Comparison of ENCODE assay signal across 9 cellular contexts in genomic region chr5:101942321-101942882, GRCh38.
A peak's percentile ranks its signal among the peaks of the same experiment; 100 is the strongest.
DNase-seq lines count a peak whose midpoint lies in the region; FAIRE-seq and TF ChIP-seq lines count a peak whose summit lies in the region.
"Had no signal": no experiment of that assay in that cellular context is flagged by ENCODE, and none has a peak within 500 bp of the region (broad histone marks: within the 10 kb centered on the region; RNA-seq: fewer than 3 reads in every experiment).

No MANE protein-coding gene starts in this region.

- H3K27ac ChIP-seq in VCaP, result no peak overlapping the region

- POLR2A ChIA-PET in activated CD4-positive, alpha-beta T cell treated with anti-CD3 and anti-CD28 coated beads, Interleukin-2, amount 10 ng/mL, durations not matched to agents 7 days and 5 days (lab: Charles Lee), result no interaction called here
- POLR2A ChIA-PET in HEK293T (lab: Yijun Ruan, JAX), result no interaction called here

- no peaks in the 10 kb centered on the region for H3K27me3 Mint-ChIP-seq in activated CD4-positive, alpha-beta T cell treated with anti-CD3 and anti-CD28 coated beads, Interleukin-2, amount 10 ng/mL, durations not matched to agents 7 days and 5 days

- peaks cover 3% of the 10 kb centered on the region for H3K4me1 Mint-ChIP-seq in activated CD4-positive, alpha-beta T cell treated with anti-CD3 and anti-CD28 coated beads, Interleukin-2, amount 10 ng/mL, durations not matched to agents 7 days and 5 days

- H3K36me3 Mint-ChIP-seq in activated CD4-positive, alpha-beta T cell treated with anti-CD3 and anti-CD28 coated beads, Interleukin-2, amount 10 ng/mL, durations not matched to agents 7 days and 5 days (ENCODE audit: low read depth), result no peaks in the 10 kb centered on the region

- no peaks in the 10 kb centered on the region for H3K9me3 Mint-ChIP-seq in activated CD4-positive, alpha-beta T cell treated with anti-CD3 and anti-CD28 coated beads, Interleukin-2, amount 10 ng/mL, durations not matched to agents 7 days and 5 days

- TF ChIP-seq CTCF in VCaP (conservative IDR thresholded peaks at IDR 0.05), result peak; percentile 78

- peak; percentile 13 for DNase-seq in activated CD4-positive, alpha-beta T cell treated with anti-CD3 and anti-CD28 coated beads, Interleukin-2, amount 10 ng/mL, durations not matched to agents 7 days and 5 days
- no peak for DNase-seq in activated CD4-positive, alpha-beta T cell treated with anti-CD3 and anti-CD28 coated beads, Interleukin-2, amount 50 U/mL, for 1 hour
- DNase-seq in HEK293T (ENCODE audit: extremely low spot score), result peak; percentile 35
- peak; percentile 27 for DNase-seq in M059J (ENCODE audit: low read depth)
- no peak for DNase-seq in AG08396 (ENCODE audit: low spot score)
- no peak for DNase-seq in stimulated activated CD4-positive, alpha-beta T cell treated with anti-CD3 and anti-CD28 coated beads, Interleukin-4, amount 100 ng/mL, for 1 hour

- FAIRE-seq in islet of Langerhans (lab: Jason Lieb, UNC), result peak; percentile 45
- FAIRE-seq: colon had no signal

- CTCF ChIA-PET in activated CD4-positive, alpha-beta T cell treated with anti-CD3 and anti-CD28 coated beads, Interleukin-2, amount 10 ng/mL, durations not matched to agents 7 days and 5 days (lab: Charles Lee), result no interaction called here
- CTCF ChIA-PET in HEK293T (lab: Yijun Ruan, JAX), result interaction anchor here (0.5 to 2.7 kb wide), 7 partner anchors 8 to 213 kb away, joined by 3 to 14 read pairs (median 3); no protein-coding TSS in a partner anchor

- no peak overlapping the region for H3K4me3 Mint-ChIP-seq in activated CD4-positive, alpha-beta T cell treated with anti-CD3 and anti-CD28 coated beads, Interleukin-2, amount 10 ng/mL, durations not matched to agents 7 days and 5 days

- H3K27ac Mint-ChIP-seq in activated CD4-positive, alpha-beta T cell treated with anti-CD3 and anti-CD28 coated beads, Interleukin-2, amount 10 ng/mL, durations not matched to agents 7 days and 5 days, result no peak overlapping the region

TF ChIP-seq in HEK293T, 16 proteins besides CTCF, POLR2A, EP300 and RAD21:
- no peak for TF ChIP-seq FOXK2 (IDR thresholded peaks at IDR 0.05)

Comparison
In these comparisons a context has a peak if more than half of its experiments do, and no peak if none do; other contexts are left out.
1. DNase-seq: peak in activated CD4-positive, alpha-beta T cell treated with anti-CD3 and anti-CD28 coated beads, Interleukin-2, amount 10 ng/mL, durations not matched to agents 7 days and 5 days (single experiment), HEK293T (single experiment) and M059J (single experiment); none in activated CD4-positive, alpha-beta T cell treated with anti-CD3 and anti-CD28 coated beads, Interleukin-2, amount 50 U/mL, for 1 hour (single experiment), AG08396 (single experiment) and stimulated activated CD4-positive, alpha-beta T cell treated with anti-CD3 and anti-CD28 coated beads, Interleukin-4, amount 100 ng/mL, for 1 hour (single experiment).